ENCODE assay signal across 8 cellular contexts in genomic region chr1:2174348-2175054, GRCh38. TPM values are rescaled to one million over a fixed set of nuclear protein-coding genes. Genes with fewer than 3 reads are reported as not detected.
DNase-seq lines count a peak whose midpoint lies in the region; ATAC-seq and TF ChIP-seq lines count a peak whose summit lies in the region.

No MANE protein-coding gene starts in this region.

- DNase-seq in BE2C, result peak; percentile 78
- DNase-seq in GM20000 (ENCODE audit: low spot score), result peak; percentile 87
- DNase-seq in NCI-H510A treated with DMSO at 0.1 percent for 48 hours (lab: John Stamatoyannopoulos, UW), result peak; percentile 56
- DNase-seq in activated T-cell treated with anti-CD3 and anti-CD28 coated beads, Interleukin-2, amount 50 U/mL, for 48 hours, result peak; percentile 54 to 68
- DNase-seq in fibroblast of the conjunctiva (ENCODE audit: low read depth), result peak; percentile 33
- peak; percentile 67 for DNase-seq in neural crest cell (ENCODE audit: low read depth, low spot score)

- no peaks in the 10 kb centered on the region; the same call in 1 of the 2 replicates for H3K4me1 ChIP-seq in BE2C

- H3K9me3 ChIP-seq in BE2C, result no peaks in the 10 kb centered on the region

- H3K4me3 ChIP-seq in BE2C (ENCODE audit: low read depth, low read length), result peak overlapping the region; percentile 35; the same call in 1 of the 2 replicates

- H3K27me3 ChIP-seq in BE2C, result no peaks in the 10 kb centered on the region

- no peaks in the 10 kb centered on the region for H3K27me3 Mint-ChIP-seq in neural crest cell (ENCODE audit: low read depth)

- no peak for ATAC-seq in GM21723 (IDR thresholded peaks at IDR 0.05; ENCODE audit: unreplicated experiment)
- no peak for ATAC-seq in GM18511 (IDR thresholded peaks at IDR 0.05; ENCODE audit: unreplicated experiment)

- H3K4me1 Mint-ChIP-seq in neural crest cell, result peaks cover 3% of the 10 kb centered on the region

- peak; percentile 93 for TF ChIP-seq CTCF in BE2C (IDR thresholded peaks at IDR 0.05; ENCODE audit: low read depth, low read length)
- peak; percentile 69 for TF ChIP-seq CTCF in GM20000 (IDR thresholded peaks at IDR 0.05; ENCODE audit: extremely low read depth, missing control alignments)
- TF ChIP-seq CTCF in neural crest cell (conservative IDR thresholded peaks at IDR 0.05), result peak; percentile 89

- H3K9me3 Mint-ChIP-seq in neural crest cell, result no peaks in the 10 kb centered on the region

- H3K36me3 ChIP-seq in BE2C, result no peaks in the 10 kb centered on the region

- H3K27ac Mint-ChIP-seq in neural crest cell (ENCODE audit: unreplicated experiment), result no peak overlapping the region

- no peaks in the 10 kb centered on the region for H3K36me3 Mint-ChIP-seq in neural crest cell (ENCODE audit: low read depth)

- no peak overlapping the region for H3K4me3 Mint-ChIP-seq in neural crest cell

RNA-seq across cellular contexts. Expression of gene FAAP20, which starts 20.1 kb away (rescaled TPM):
- polyA plus RNA-seq in BE2C (2012; ENCODE audit: insufficient read depth, insufficient read length, low read depth), result 37.3 TPM
- 80.9 and 93.7 TPM in 2 replicates for total RNA-seq in neural crest cell

RNA-seq across cellular contexts. Expression of gene SKI, which starts 53.6 kb away (rescaled TPM):
- 22.2 TPM for polyA plus RNA-seq in BE2C (2012; ENCODE audit: insufficient read depth, insufficient read length, low read depth)
- 58.9 and 62.0 TPM in 2 replicates for total RNA-seq in neural crest cell

Comparison
In these comparisons a context has a peak if more than half of its experiments do, and no peak if none do; other contexts are left out.
1. DNase-seq: peak in every context shown above with its lines; median percentile 87 in GM20000; 78 in BE2C; 67 in neural crest cell; 61 in activated T-cell treated with anti-CD3 and anti-CD28 coated beads, Interleukin-2, amount 50 U/mL, for 48 hours; 56 in NCI-H510A treated with DMSO at 0.1 percent for 48 hours; 33 in fibroblast of the conjunctiva.